Comparison of ENCODE assay signal across 22 cellular contexts in genomic region chr22:45069925-45070324, GRCh38.
DNase-seq lines count a peak whose midpoint lies in the region; ATAC-seq, FAIRE-seq and TF ChIP-seq lines count a peak whose summit lies in the region.
"Had no signal": no experiment of that assay in that cellular context is flagged by ENCODE, and none has a peak within 500 bp of the region (broad histone marks: within the 10 kb centered on the region; RNA-seq: fewer than 3 reads in every experiment).

No MANE protein-coding gene starts in this region.

- ATAC-seq in RWPE2 (ENCODE audit: low read depth): peak; percentile 88
- ATAC-seq: GM12878; left cardiac atrium; naive thymus-derived CD8-positive, alpha-beta T cell; WTC11 had no signal

- H3K4me3 ChIP-seq in RWPE2 (ENCODE audit: severe bottlenecking) (no peak overlapping the region), bronchial epithelial cell (ENCODE audit: low read depth, low read length) (no peak overlapping the region)
- H3K4me3 ChIP-seq: esophagus squamous epithelium, GM12878, SJSA1, tibial artery had no signal

- H3K4me1 ChIP-seq in RWPE2 (ENCODE audit: insufficient read depth, poor library complexity, severe bottlenecking): peaks cover 21% of the 10 kb centered on the region
- H3K4me1 ChIP-seq: tibial artery had no signal

- peak; percentile 13 for DNase-seq in activated naive CD4-positive, alpha-beta T cell treated with Interleukin-2 at 50 U/mL for 16 hours
- DNase-seq in activated naive CD4-positive, alpha-beta T cell treated with anti-CD3 and anti-CD28 coated beads, Interleukin-2, amount 10 ng/mL, durations not matched to agents 7 days and 5 days: no peak
- DNase-seq in RWPE2 (ENCODE audit: low spot score) (no peak), bronchial epithelial cell (ENCODE audit: low read depth) (peak; percentile 64), DMS53 treated with DMSO at 0.1 percent for 48 hours (lab: John Stamatoyannopoulos, UW; ENCODE audit: unreplicated experiment) (no peak), NCI-H1105 treated with DMSO at 0.1 percent for 48 hours (lab: John Stamatoyannopoulos, UW) (no peak), NCI-H2107 treated with DMSO at 0.1 percent for 48 hours (lab: John Stamatoyannopoulos, UW; ENCODE audit: unreplicated experiment) (no peak)
- peak; percentile 19 to 24 for DNase-seq in stimulated activated CD8-positive, alpha-beta memory T cell treated with anti-CD3 and anti-CD28 coated beads, Interleukin-2, amount 100 ng/mL, for 48 hours (ENCODE audit: low read depth in 2 of 2)
- DNase-seq: aorta; CD4-positive, alpha-beta memory T cell; effector CD4-positive, alpha-beta T cell; esophagus squamous epithelium; left cardiac atrium; naive thymus-derived CD8-positive, alpha-beta T cell; NCI-H1092 treated with DMSO at 0.1 percent for 48 hours; NCI-H526; tibial artery had no signal

- no peak overlapping the region for H3K27ac ChIP-seq in RWPE2 (ENCODE audit: poor library complexity, severe bottlenecking)
- H3K27ac ChIP-seq: esophagus squamous epithelium, SJSA1, tibial artery had no signal

- no peaks in the 10 kb centered on the region for H3K9me3 Mint-ChIP-seq in activated naive CD4-positive, alpha-beta T cell treated with anti-CD3 and anti-CD28 coated beads, Interleukin-2, amount 10 ng/mL, durations not matched to agents 7 days and 5 days

- no peak for FAIRE-seq in bronchial epithelial cell (lab: Jason Lieb, UNC)
- FAIRE-seq: GM12878, H54 had no signal

- CTCF ChIA-PET in activated naive CD4-positive, alpha-beta T cell treated with anti-CD3 and anti-CD28 coated beads, Interleukin-2, amount 10 ng/mL, durations not matched to agents 7 days and 5 days (lab: Charles Lee): no interaction called here

- H3K4me3 Mint-ChIP-seq in activated naive CD4-positive, alpha-beta T cell treated with anti-CD3 and anti-CD28 coated beads, Interleukin-2, amount 10 ng/mL, durations not matched to agents 7 days and 5 days: no peak overlapping the region
- H3K4me3 Mint-ChIP-seq: activated T-helper 1 cell treated with anti-CD3 and anti-CD28 coated beads, Interleukin-12 subunit alpha, Interleukin-12 subunit beta, Interleukin-2, Interleukin-4 antibody, amounts not matched to agents 30 ng/mL and 10 ng/mL and 1 ng/mL, durations not matched to agents 14 hours and 24 hours and 36 hours; CD4-positive, alpha-beta memory T cell; naive thymus-derived CD8-positive, alpha-beta T cell; WTC11 had no signal

- H3K27me3 Mint-ChIP-seq in activated naive CD4-positive, alpha-beta T cell treated with anti-CD3 and anti-CD28 coated beads, Interleukin-2, amount 10 ng/mL, durations not matched to agents 7 days and 5 days: peaks cover 44% of the 10 kb centered on the region

- no peaks in the 10 kb centered on the region for H3K36me3 ChIP-seq in RWPE2 (ENCODE audit: low read depth)
- H3K36me3 ChIP-seq in bronchial epithelial cell (ENCODE audit: control insufficient read depth, insufficient read depth, low read length): no peaks in the 10 kb centered on the region
- H3K36me3 ChIP-seq: esophagus squamous epithelium, SJSA1, tibial artery had no signal

- no peak for TF ChIP-seq CTCF in RWPE2 (IDR thresholded peaks at IDR 0.05; ENCODE audit: poor library complexity, severe bottlenecking)
- no peak for TF ChIP-seq CTCF in bronchial epithelial cell (IDR thresholded peaks at IDR 0.05; ENCODE audit: insufficient read depth, low read length, severe bottlenecking)

- H3K27me3 ChIP-seq in RWPE2 (ENCODE audit: insufficient read depth, poor library complexity, severe bottlenecking) (no peaks in the 10 kb centered on the region), bronchial epithelial cell (ENCODE audit: control insufficient read depth, insufficient read depth, low read length) (no peaks in the 10 kb centered on the region)
- H3K27me3 ChIP-seq: SJSA1 had no signal

- no peaks in the 10 kb centered on the region for H3K4me1 Mint-ChIP-seq in activated naive CD4-positive, alpha-beta T cell treated with anti-CD3 and anti-CD28 coated beads, Interleukin-2, amount 10 ng/mL, durations not matched to agents 7 days and 5 days
- H3K4me1 Mint-ChIP-seq: CD4-positive, alpha-beta memory T cell had no signal

- no peak overlapping the region for H3K27ac Mint-ChIP-seq in activated naive CD4-positive, alpha-beta T cell treated with anti-CD3 and anti-CD28 coated beads, Interleukin-2, amount 10 ng/mL, durations not matched to agents 7 days and 5 days
- H3K27ac Mint-ChIP-seq: activated T-helper 1 cell treated with anti-CD3 and anti-CD28 coated beads, Interleukin-12 subunit alpha, Interleukin-12 subunit beta, Interleukin-2, Interleukin-4 antibody, amounts not matched to agents 30 ng/mL and 10 ng/mL and 1 ng/mL, durations not matched to agents 14 hours and 24 hours and 36 hours; CD4-positive, alpha-beta memory T cell; WTC11 had no signal

- no peaks in the 10 kb centered on the region for H3K9me3 ChIP-seq in RWPE2 (ENCODE audit: severe bottlenecking)
- H3K9me3 ChIP-seq: esophagus squamous epithelium had no signal

- H3K36me3 Mint-ChIP-seq in activated naive CD4-positive, alpha-beta T cell treated with anti-CD3 and anti-CD28 coated beads, Interleukin-2, amount 10 ng/mL, durations not matched to agents 7 days and 5 days: no peaks in the 10 kb centered on the region
- H3K36me3 Mint-ChIP-seq: CD4-positive, alpha-beta memory T cell had no signal

Comparison
In these comparisons a context has a peak if more than half of its experiments do, and no peak if none do; other contexts are left out.
1. DNase-seq: peak in activated naive CD4-positive, alpha-beta T cell treated with Interleukin-2 at 50 U/mL for 16 hours (single experiment), bronchial epithelial cell (single experiment) and stimulated activated CD8-positive, alpha-beta memory T cell treated with anti-CD3 and anti-CD28 coated beads, Interleukin-2, amount 100 ng/mL, for 48 hours (2 of 2); none in activated naive CD4-positive, alpha-beta T cell treated with anti-CD3 and anti-CD28 coated beads, Interleukin-2, amount 10 ng/mL, durations not matched to agents 7 days and 5 days (single experiment), RWPE2 (single experiment), DMS53 treated with DMSO at 0.1 percent for 48 hours (single experiment), NCI-H1105 treated with DMSO at 0.1 percent for 48 hours (single experiment) and NCI-H2107 treated with DMSO at 0.1 percent for 48 hours (single experiment).